In the genomic region with DNA sequence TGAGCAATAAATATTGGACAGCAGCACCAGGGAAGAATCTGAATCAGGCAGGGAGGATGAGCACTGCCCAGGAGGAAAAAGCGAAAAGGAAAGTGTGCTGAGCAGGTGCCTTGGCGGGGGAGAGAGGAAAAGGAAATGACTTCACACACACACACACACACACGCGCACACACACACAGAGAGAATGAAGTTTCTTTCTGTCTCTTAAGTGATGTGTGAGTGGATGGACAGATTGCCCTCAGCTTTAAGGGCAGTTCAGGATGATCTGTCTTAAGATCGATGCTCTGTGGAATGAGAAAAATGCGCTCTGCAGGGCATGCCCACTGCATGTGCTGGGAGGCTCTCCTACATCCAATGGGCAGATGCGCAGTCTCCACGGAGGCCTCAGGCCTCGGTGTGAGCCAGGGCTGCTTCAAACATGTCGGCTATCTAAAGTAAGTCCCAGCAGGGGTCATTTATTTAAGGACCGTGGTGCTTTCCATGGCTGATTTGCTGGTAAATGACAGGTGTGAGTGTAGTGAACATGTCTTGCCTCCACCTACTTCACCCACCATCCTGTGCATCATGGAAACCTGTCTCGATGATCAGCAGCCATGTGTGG, we compare ENCODE assay signal across 8 cellular contexts. TPM values are rescaled to one million over a fixed set of nuclear protein-coding genes. Genes with fewer than 3 reads are reported as not detected.
DNase-seq lines count a peak whose midpoint lies in the region; ATAC-seq and TF ChIP-seq lines count a peak whose summit lies in the region.

No MANE protein-coding gene starts in this region.

- peak overlapping the region; percentile 86 for H3K4me3 Mint-ChIP-seq in Calu3 (ENCODE audit: low read depth, unreplicated experiment)
- peak overlapping the region; percentile 93 for H3K4me3 Mint-ChIP-seq in activated naive CD8-positive, alpha-beta T cell treated with anti-CD3 and anti-CD28 coated beads for 36 hours

- 0 out of 2 replicates have a peak, but pooled peaks cover 5% of the 10 kb centered on the region for H3K36me3 ChIP-seq in SJCRH30
- no peaks in the 10 kb centered on the region for H3K36me3 ChIP-seq in osteoblast (ENCODE audit: insufficient read depth, low read length)

- peaks cover 33% of the 10 kb centered on the region for H3K4me1 Mint-ChIP-seq in Calu3 (ENCODE audit: low read depth, unreplicated experiment)
- H3K4me1 Mint-ChIP-seq in activated naive CD8-positive, alpha-beta T cell treated with anti-CD3 and anti-CD28 coated beads for 36 hours = peaks cover 18% of the 10 kb centered on the region

- CTCF ChIA-PET in Calu3 (lab: Charles Lee) = interaction anchor here (0.6 to 1.7 kb wide), 3 partner anchors 10 to 1438 kb away, joined by 4 to 7 read pairs (median 5); a partner anchor contains a TSS

- H3K27ac ChIP-seq in SJCRH30 (peak overlapping the region; percentile 82), osteoblast (ENCODE audit: low read depth, low read length) (peak overlapping the region; percentile 80)

- peaks cover 17% of the 10 kb centered on the region for H3K79me2 ChIP-seq in osteoblast (ENCODE audit: insufficient read depth, low read length)

- no peaks in the 10 kb centered on the region for H3K4me1 ChIP-seq in SJCRH30
- H3K4me1 ChIP-seq in osteoblast (ENCODE audit: insufficient read depth, low read length) = peaks cover 19% of the 10 kb centered on the region

- H4K20me1 ChIP-seq in osteoblast (ENCODE audit: insufficient read depth, low read length) = no peaks in the 10 kb centered on the region

- TF ChIP-seq CTCF in Calu3 (IDR thresholded peaks at IDR 0.05; ENCODE audit: unreplicated experiment) (no peak), osteoblast (IDR thresholded peaks at IDR 0.05; ENCODE audit: extremely low read depth, low read depth, low read length) (no peak)

- no peaks in the 10 kb centered on the region for H3K9me3 Mint-ChIP-seq in Calu3 (ENCODE audit: low read depth, unreplicated experiment)
- no peaks in the 10 kb centered on the region for H3K9me3 Mint-ChIP-seq in activated naive CD8-positive, alpha-beta T cell treated with anti-CD3 and anti-CD28 coated beads for 36 hours

- H3K27me3 Mint-ChIP-seq in Calu3 (ENCODE audit: unreplicated experiment) = no peaks in the 10 kb centered on the region
- no peaks in the 10 kb centered on the region for H3K27me3 Mint-ChIP-seq in activated naive CD8-positive, alpha-beta T cell treated with anti-CD3 and anti-CD28 coated beads for 36 hours

- peak overlapping the region; percentile 97 for H2AFZ ChIP-seq in osteoblast (ENCODE audit: low read length)

- peak overlapping the region; percentile 84 for H3K4me3 ChIP-seq in Jurkat, Clone E6-1 (ENCODE audit: low read length)
- peak overlapping the region; percentile 82 for H3K4me3 ChIP-seq in SJCRH30
- H3K4me3 ChIP-seq in osteoblast (ENCODE audit: insufficient read depth, low read length) = peak overlapping the region; percentile 80

- ATAC-seq in GM21360 (IDR thresholded peaks at IDR 0.05; ENCODE audit: unreplicated experiment) (peak; percentile 28), Right ventricle myocardium superior (ENCODE audit: poor library complexity) (peak; percentile 54)

- no peaks in the 10 kb centered on the region for H3K27me3 ChIP-seq in SJCRH30
- H3K27me3 ChIP-seq in osteoblast (ENCODE audit: insufficient read depth, low read length) = no peaks in the 10 kb centered on the region

- no TSS peak for BruUV-seq in Calu3 (replicated peaks; lab: Mats Ljungman, UMichigan)

- DNase-seq in Calu3 = peak; percentile 50
- peak; percentile 75 for DNase-seq in Jurkat, Clone E6-1 (ENCODE audit: low read depth, low spot score)
- peak; percentile 64 to 80 for DNase-seq in SJCRH30
- DNase-seq in activated naive CD8-positive, alpha-beta T cell treated with anti-CD3 and anti-CD28 coated beads for 36 hours = peak; percentile 68
- DNase-seq in Right ventricle myocardium superior = peak; percentile 58
- DNase-seq in osteoblast (ENCODE audit: insufficient read length, low spot score, missing footprints) = no peak
- DNase-seq in ureter (ENCODE audit: low spot score) = peak; percentile 72

- H3K36me3 Mint-ChIP-seq in Calu3 (ENCODE audit: insufficient read depth, unreplicated experiment) = peaks cover 50% of the 10 kb centered on the region
- H3K36me3 Mint-ChIP-seq in activated naive CD8-positive, alpha-beta T cell treated with anti-CD3 and anti-CD28 coated beads for 36 hours = peaks cover 30% of the 10 kb centered on the region

- peak overlapping the region; percentile 95 for H3K4me2 ChIP-seq in osteoblast (ENCODE audit: insufficient read depth, low read length)

- H3K9me3 ChIP-seq in SJCRH30 (replicated peaks) = no peaks in the 10 kb centered on the region
- H3K9me3 ChIP-seq in osteoblast (ENCODE audit: low read depth, low read length) = no peaks in the 10 kb centered on the region

- intact Hi-C loops in Calu3 (cut with micrococcal nuclease; ENCODE audit: unreplicated experiment) (no loop called here), Right ventricle myocardium superior (cut with DNase I) (loop anchor here (10.0 kb wide), 1 partner anchor 262 kb away; a partner anchor contains a TSS)

- H3K27ac Mint-ChIP-seq in Calu3 (ENCODE audit: unreplicated experiment) = peak overlapping the region; percentile 91
- H3K27ac Mint-ChIP-seq in activated naive CD8-positive, alpha-beta T cell treated with anti-CD3 and anti-CD28 coated beads for 36 hours = peak overlapping the region; percentile 99

RNA-seq across cellular contexts. Expression of a gene that starts 2.5 kb away (rescaled TPM):
- 34.1 and 38.6 TPM in 2 replicates for total RNA-seq in Calu3 (2022)
- 13.7 TPM for polyA plus RNA-seq in Jurkat, Clone E6-1 (2012; ENCODE audit: insufficient read depth, insufficient read length)
- 19.2 and 21.1 TPM in 2 replicates for total RNA-seq in SJCRH30 (2014; rRNA removed; shearing (Covaris generic))
- 10 to 100 TPM; 18.1 to 20.2 TPM for total RNA-seq in activated naive CD8-positive, alpha-beta T cell treated with anti-CD3 and anti-CD28 coated beads for 36 hours
- total RNA-seq in Right ventricle myocardium superior = 77.2 TPM
- 23.2 and 25.3 TPM in 2 replicates for total RNA-seq in osteoblast
- 24.8 TPM for total RNA-seq in ureter
